ENCODE assay signal across 8 cellular contexts in genomic region chr1:54407957-54408700, GRCh38. TPM values are rescaled to one million over a fixed set of nuclear protein-coding genes. Genes with fewer than 3 reads are reported as not detected.
DNase-seq lines count a peak whose midpoint lies in the region; ATAC-seq and TF ChIP-seq lines count a peak whose summit lies in the region.

No MANE protein-coding gene starts in this region.

- H4K20me1 ChIP-seq in IMR-90 (ENCODE audit: insufficient read depth, low read length): peaks cover 14% of the 10 kb centered on the region

- peak overlapping the region; percentile 91 to 97 (median 94) for H3K27ac Mint-ChIP-seq in CD8-positive, alpha-beta memory T cell

- H3K79me1 ChIP-seq in IMR-90 (ENCODE audit: low read depth in 1 of 2, low read length in 2 of 2): peaks cover 5 to 22% of the 10 kb centered on the region in 2 experiments; a peak in 3 of 4 replicates

- POLR2A ChIA-PET in CD8-positive, alpha-beta memory T cell (lab: Charles Lee): interaction anchor here (0.8 to 2.3 kb wide), 4 partner anchors 67 to 357 kb away, joined by 3 to 63 read pairs (median 4); no protein-coding TSS in a partner anchor
- POLR2A ChIA-PET in IMR-90 (lab: Charles Lee; ENCODE audit: unreplicated experiment): interaction anchor here (0.6 to 1.0 kb wide), 2 partner anchors 81 to 488 kb away, joined by 3 read pairs; no protein-coding TSS in a partner anchor

- peaks cover 10% of the 10 kb centered on the region for H3K9me1 ChIP-seq in IMR-90 (ENCODE audit: insufficient read depth, low read length)

- H3K4ac ChIP-seq in IMR-90 (ENCODE audit: low read depth, low read length): peak overlapping the region; percentile 89

- H3K9ac ChIP-seq in IMR-90 (ENCODE audit: low read depth, low read length): no peak overlapping the region

- H3K27me3 ChIP-seq in CD8-positive, alpha-beta memory T cell (ENCODE audit: insufficient read depth, low read length, poor library complexity, severe bottlenecking): no peaks in the 10 kb centered on the region
- H3K27me3 ChIP-seq in IMR-90 (ENCODE audit: control insufficient read depth, insufficient read depth, low read length): no peaks in the 10 kb centered on the region
- H3K27me3 ChIP-seq in spleen (replicated peaks in 1 of 7): peaks cover 0 to 15% (median 0%) of the 10 kb centered on the region in 7 donors

- TF ChIP-seq CTCF in IMR-90 (conservative IDR thresholded peaks at IDR 0.05; ENCODE audit: low read depth, low read length) (no peak), spleen (IDR thresholded peaks at IDR 0.05 in 8 of 11, conservative IDR thresholded peaks at IDR 0.05 in 3 of 11) (no peak)

- no peaks in the 10 kb centered on the region for H3K9me3 ChIP-seq in CD8-positive, alpha-beta memory T cell (ENCODE audit: low read length)
- no peaks in the 10 kb centered on the region for H3K9me3 ChIP-seq in IMR-90 (ENCODE audit: control insufficient read depth, insufficient read depth, low read length)
- no peaks in the 10 kb centered on the region for H3K9me3 ChIP-seq in spleen

- H3K27ac ChIP-seq in CD8-positive, alpha-beta memory T cell (ENCODE audit: low read depth, low read length): peak overlapping the region; percentile 84
- peak overlapping the region; percentile 90; the same call in 1 of the 2 replicates for H3K27ac ChIP-seq in IMR-90 (ENCODE audit: insufficient read depth, low read length)
- peak overlapping the region; percentile 30 for H3K27ac ChIP-seq in adipose tissue (ENCODE audit: low read depth, low read length)
- peak overlapping the region; percentile 19 to 94 (median 90) for H3K27ac ChIP-seq in spleen

- H2AK9ac ChIP-seq in IMR-90 (replicated peaks; ENCODE audit: low read depth, low read length, poor library complexity): peak overlapping the region; percentile 58

- H3K4me1 ChIP-seq in CD8-positive, alpha-beta memory T cell (ENCODE audit: insufficient read depth, low read length): peaks cover 52% of the 10 kb centered on the region
- peaks cover 17% of the 10 kb centered on the region for H3K4me1 ChIP-seq in IMR-90 (ENCODE audit: control insufficient read depth, insufficient read depth, low read length)
- peaks cover 21 to 64% (median 51%) of the 10 kb centered on the region in 6 donors for H3K4me1 ChIP-seq in spleen

- dilution Hi-C loops in IMR-90 (cut with HindIII; ENCODE audit: low sequenced_read_pairs, unreplicated experiment): no loop called here

- H2AFZ ChIP-seq in IMR-90 (replicated peaks; ENCODE audit: low read length, poor library complexity): peak overlapping the region; percentile 64

- H2BK120ac ChIP-seq in IMR-90 (ENCODE audit: low read depth, low read length): peak overlapping the region; percentile 84

- H3K23ac ChIP-seq in IMR-90 (ENCODE audit: low read depth, low read length): peak overlapping the region; percentile 11; the same call in 1 of the 2 replicates

- no CpG with 5 or more reads among the region's 10 CpGs for WGBS in IMR-90 (ENCODE audit: extremely low coverage in 2 of 2, insufficient read length in 1 of 2), 2 experiments
- WGBS in adipose tissue, 3 donors: 44 to 70% (median 52%) methylated on average over 10 of the region's 10 CpGs
- 60 to 68% (median 66%) methylated on average over 10 of the region's 10 CpGs for WGBS in spleen, 5 donors

- peak overlapping the region; percentile 39; the same call in 1 of the 2 replicates for H3K14ac ChIP-seq in IMR-90 (replicated peaks; ENCODE audit: low read depth, low read length)

- H3K27me3 Mint-ChIP-seq in CD8-positive, alpha-beta memory T cell: peaks cover 0 to 5% of the 10 kb centered on the region in 2 donors

- ATAC-seq in IMR-90 (ENCODE audit: low read depth) (peak; percentile 22), HG03139 (IDR thresholded peaks at IDR 0.05; ENCODE audit: unreplicated experiment) (no peak)

- H4K8ac ChIP-seq in IMR-90 (ENCODE audit: low read depth in 2 of 2, low read length in 2 of 2): peak overlapping the region; percentile 16 to 68; a peak in 3 of 4 replicates

- peak overlapping the region; percentile 64 for H3K4me3 ChIP-seq in CD8-positive, alpha-beta memory T cell (ENCODE audit: low read length)
- H3K4me3 ChIP-seq in IMR-90 (ENCODE audit: insufficient read depth, low read depth, low read length) (no peak overlapping the region), spleen (peak overlapping the region in 3 of 8 donors; percentile 87 to 95 (median 95))

- peak overlapping the region; percentile 68 for H4K91ac ChIP-seq in IMR-90 (ENCODE audit: insufficient read depth, low read depth, low read length)

- no peak for DNase-seq in CD8-positive, alpha-beta memory T cell
- DNase-seq in IMR-90 (peak; percentile 89), inferior parietal cortex (ENCODE audit: extremely low spot score) (peak; percentile 52), spleen (no peak), midbrain (lab: John Stamatoyannopoulos, UW) (no peak), NCI-H1092 (lab: John Stamatoyannopoulos, UW) (no peak)

- TF ChIP-seq RAD21 in IMR-90 (IDR thresholded peaks at IDR 0.05; ENCODE audit: low read length): no peak

- intact Hi-C loops in IMR-90 (cut with micrococcal nuclease) (loop anchor here (1.0 to 10.0 kb wide), 7 partner anchors 80 to 543 kb away; no protein-coding TSS in a partner anchor), spleen (cut with DNase I; ENCODE audit: low total_unique reads) (loop anchor here (2.0 to 5.0 kb wide), 2 partner anchors 79 to 336 kb away; no protein-coding TSS in a partner anchor)

- H3K4me1 Mint-ChIP-seq in CD8-positive, alpha-beta memory T cell: peaks cover 46 to 54% (median 47%) of the 10 kb centered on the region in 3 donors

- peak overlapping the region; percentile 45 for H2BK20ac ChIP-seq in IMR-90 (ENCODE audit: low read depth, low read length)

- no peak for TF ChIP-seq POLR2A in IMR-90 (IDR thresholded peaks at IDR 0.05; ENCODE audit: low read depth, low read length)
- TF ChIP-seq POLR2A in spleen (IDR thresholded peaks at IDR 0.05): no peak

- peak overlapping the region; percentile 95 to 99 (median 97) for H3K4me3 Mint-ChIP-seq in CD8-positive, alpha-beta memory T cell

- H3K9me3 Mint-ChIP-seq in CD8-positive, alpha-beta memory T cell: no peaks in the 10 kb centered on the region

- H2AK5ac ChIP-seq in IMR-90 (ENCODE audit: low read depth, low read length): 0 out of 2 replicates have a peak overlapping the region, but pooled peaks have one; percentile 57

- H2BK15ac ChIP-seq in IMR-90 (ENCODE audit: low read depth, low read length): peak overlapping the region; percentile 22; the same call in 1 of the 3 replicates

- CTCF ChIA-PET in CD8-positive, alpha-beta memory T cell (lab: Charles Lee): interaction anchor here (0.8 to 5.7 kb wide), 8 partner anchors 11 to 357 kb away, joined by 3 to 71 read pairs (median 4); partner anchors contain the start of genes CYB5RL and MRPL37
- CTCF ChIA-PET in IMR-90 (lab: Yijun Ruan, JAX): interaction anchor here (0.9 kb wide), 1 partner anchor 135 kb away, joined by 3 read pairs; no protein-coding TSS in a partner anchor

- H2BK5ac ChIP-seq in IMR-90 (ENCODE audit: low read depth, low read length, poor library complexity, severe bottlenecking): peak overlapping the region; percentile 86

- H3K18ac ChIP-seq in IMR-90 (ENCODE audit: low read depth, low read length): peak overlapping the region; percentile 58

- in situ Hi-C loops in IMR-90 (cut with MboI; ENCODE audit: low sequenced_read_pairs): loop anchor here (5.0 kb wide), 1 partner anchor 79 kb away; no protein-coding TSS in a partner anchor

- peak overlapping the region; percentile 65 for H4K5ac ChIP-seq in IMR-90 (ENCODE audit: low read depth, low read length)

- H3K4me2 ChIP-seq in IMR-90 (ENCODE audit: low read depth, low read length): peak overlapping the region; percentile 41

- H3K36me3 Mint-ChIP-seq in CD8-positive, alpha-beta memory T cell: peaks cover 0 to 14% (median 2%) of the 10 kb centered on the region in 3 donors

- peak overlapping the region; percentile 36; the same call in 1 of the 2 replicates for H3K56ac ChIP-seq in IMR-90 (ENCODE audit: extremely low read depth, insufficient read depth, low read length)

- no peaks in the 10 kb centered on the region for H3K36me3 ChIP-seq in CD8-positive, alpha-beta memory T cell (ENCODE audit: insufficient read depth, low read length)
- H3K36me3 ChIP-seq in IMR-90 (ENCODE audit: control insufficient read depth, insufficient read depth, low read length) (peaks cover under 1% of the 10 kb centered on the region), spleen (no peaks in the 10 kb centered on the region)

- no TSS peak for BruUV-seq in IMR-90 (replicated peaks; lab: Mats Ljungman, UMichigan)

TF ChIP-seq in IMR-90, 13 proteins besides CTCF, POLR2A, EP300 and RAD21:
- TF ChIP-seq FOS (IDR thresholded peaks at IDR 0.05; ENCODE audit: low read depth, low read length): peak; percentile 91
- no peak for TF ChIP-seq MAZ (IDR thresholded peaks at IDR 0.05; ENCODE audit: borderline replicate concordance, low read depth, low read length)

RNA-seq across cellular contexts. Expression of gene SSBP3, which starts 1.9 kb away (rescaled TPM):
- total RNA-seq in CD8-positive, alpha-beta memory T cell: 10 to 100 TPM; 41.6 to 52.7 TPM
- 17.6 TPM for polyA plus RNA-seq in CD8-positive, alpha-beta memory T cell
- total RNA-seq in IMR-90 (2012; rRNA removed): 9.7 and 10.9 TPM in 2 replicates
- polyA plus RNA-seq in IMR-90 (2012; rRNA removed): 39.6 and 40.6 TPM in 2 replicates
- 18.9 and 49.8 TPM in 2 replicates for polyA plus RNA-seq in IMR-90 (2012; cell fraction: cytosol; rRNA removed)
- 36.1 and 36.7 TPM in 2 replicates for polyA plus RNA-seq in IMR-90 (2012; cell fraction: nucleus; rRNA removed; ENCODE audit: low replicate concordance)
- polyA plus RNA-seq in adipose tissue: 10 to 100 TPM; 18.6 to 43.9 (median 37.0) TPM
- 10 to 100 TPM; 24.4 to 73.5 (median 55.4) TPM for total RNA-seq in spleen
- 10 to 100 TPM; 14.4 to 22.1 (median 14.9) TPM for polyA plus RNA-seq in spleen

Comparison
In these comparisons a context has a peak if more than half of its experiments do, and no peak if none do; other contexts are left out.
1. DNase-seq: peak in IMR-90 (single experiment) and inferior parietal cortex (single experiment); none in CD8-positive, alpha-beta memory T cell (0 of 5), spleen (single experiment), midbrain (single experiment) and NCI-H1092 (single experiment).
2. H3K27ac ChIP-seq: peak in every context shown above with its lines; median percentile 90 in spleen; 90 in IMR-90; 84 in CD8-positive, alpha-beta memory T cell; 30 in adipose tissue.